Comparison of ENCODE assay signal across 10 cellular contexts in genomic region chr22:17366830-17367229, GRCh38. TPM values are rescaled to one million over a fixed set of nuclear protein-coding genes. Genes with fewer than 3 reads are reported as not detected.
DNase-seq lines count a peak whose midpoint lies in the region; ATAC-seq and TF ChIP-seq lines count a peak whose summit lies in the region.
"Had no signal": no experiment of that assay in that cellular context is flagged by ENCODE, and none has a peak within 500 bp of the region (broad histone marks: within the 10 kb centered on the region; RNA-seq: fewer than 3 reads in every experiment).

No MANE protein-coding gene starts in this region.

- no peaks in the 10 kb centered on the region for H3K27me3 ChIP-seq in psoas muscle (ENCODE audit: insufficient read depth in 3 of 3, low read length in 2 of 3)
- peaks cover 13 to 88% (median 20%) of the 10 kb centered on the region in 4 donors for H3K27me3 ChIP-seq in esophagus squamous epithelium

- H3K27ac ChIP-seq in OCI-LY7 (ENCODE audit: low read depth, low read length, poor library complexity, severe bottlenecking) = no peak overlapping the region
- H3K27ac ChIP-seq in psoas muscle = peak overlapping the region; percentile 99
- H3K27ac ChIP-seq in esophagus squamous epithelium = no peak overlapping the region
- H3K27ac ChIP-seq: KMS-11 had no signal

- H3K79me2 ChIP-seq in OCI-LY7 (ENCODE audit: insufficient read depth, low read depth, low read length) = no peaks in the 10 kb centered on the region

- intact Hi-C loops in OCI-LY7 (cut with micrococcal nuclease; ENCODE audit: unreplicated experiment) (loop anchor here (5.0 kb wide), 2 partner anchors 130 to 195 kb away; no protein-coding TSS in a partner anchor), psoas muscle (cut with DNase I) (loop anchor here (5.0 kb wide), 2 partner anchors 125 to 135 kb away; no protein-coding TSS in a partner anchor), esophagus squamous epithelium (cut with DNase I) (no loop called here)

- peak overlapping the region; percentile 32 for H3K4me3 Mint-ChIP-seq in endothelial cell (ENCODE audit: unreplicated experiment)

- H3K36me3 Mint-ChIP-seq in endothelial cell (ENCODE audit: low read depth, unreplicated experiment) = peaks cover 18% of the 10 kb centered on the region

- H3K9me2 ChIP-seq in OCI-LY7 (ENCODE audit: insufficient read depth, low read length) = no peaks in the 10 kb centered on the region

- CTCF ChIA-PET in OCI-LY7 (lab: Charles Lee; ENCODE audit: unreplicated experiment) = no interaction called here

- H3K4me2 ChIP-seq in OCI-LY7 (ENCODE audit: low read length) = peak overlapping the region; percentile 34; the same call in 1 of the 2 replicates
- H3K4me2 ChIP-seq: KMS-11 had no signal

- H3K36me3 ChIP-seq in OCI-LY7 (ENCODE audit: insufficient read depth, low read length) = no peaks in the 10 kb centered on the region
- H3K36me3 ChIP-seq in psoas muscle (ENCODE audit: insufficient read depth in 1 of 2, low read depth in 1 of 2) = no peaks in the 10 kb centered on the region
- H3K36me3 ChIP-seq in esophagus squamous epithelium = no peaks in the 10 kb centered on the region

- H3K4me1 ChIP-seq in OCI-LY7 (ENCODE audit: insufficient read depth, low read length, poor library complexity, severe bottlenecking) = peaks cover 14% of the 10 kb centered on the region
- H3K4me1 ChIP-seq in psoas muscle = peaks cover 19% of the 10 kb centered on the region
- H3K4me1 ChIP-seq in esophagus squamous epithelium = peaks cover 10 to 28% (median 15%) of the 10 kb centered on the region in 3 donors

- peaks cover 32% of the 10 kb centered on the region for H3K4me1 Mint-ChIP-seq in endothelial cell (ENCODE audit: unreplicated experiment)

- H3K27ac Mint-ChIP-seq in endothelial cell (ENCODE audit: unreplicated experiment) = peak overlapping the region; percentile 58

- WGBS in psoas muscle, 3 donors = 19 to 45% (median 23%) methylated on average over 11 of the region's 11 CpGs
- WGBS in esophagus squamous epithelium, 2 donors = 12 to 13% methylated on average over 11 of the region's 11 CpGs

- no peaks in the 10 kb centered on the region for H3K9me3 ChIP-seq in OCI-LY7 (ENCODE audit: low read length)
- no peaks in the 10 kb centered on the region for H3K9me3 ChIP-seq in psoas muscle
- no peaks in the 10 kb centered on the region for H3K9me3 ChIP-seq in esophagus squamous epithelium

- DNase-seq in OCI-LY7 (ENCODE audit: low spot score) (peak; percentile 67), endothelial cell (ENCODE audit: low spot score) (peak; percentile 70), psoas muscle (peak; percentile 51 to 75), esophagus squamous epithelium (lab: John Stamatoyannopoulos, UW) (no peak), NCI-H446 treated with DMSO at 0.1 percent for 48 hours (lab: John Stamatoyannopoulos, UW) (no peak), SHP77 treated with DMSO at 0.1 percent for 48 hours (lab: John Stamatoyannopoulos, UW) (no peak)

- H3K4me3 ChIP-seq in OCI-LY7 (ENCODE audit: low read depth, low read length, poor library complexity, severe bottlenecking) = no peak overlapping the region
- peak overlapping the region; percentile 92 for H3K4me3 ChIP-seq in psoas muscle
- no peak overlapping the region for H3K4me3 ChIP-seq in esophagus squamous epithelium

- peak overlapping the region; percentile 78 for H2AFZ ChIP-seq in OCI-LY7 (ENCODE audit: low read length)

- BruUV-seq in OCI-LY7 (replicated peaks; lab: Mats Ljungman, UMichigan) = no TSS peak

- no peaks in the 10 kb centered on the region for H3K9me3 Mint-ChIP-seq in endothelial cell (ENCODE audit: unreplicated experiment)

- H4K20me1 ChIP-seq in OCI-LY7 (ENCODE audit: insufficient read depth, low read length) = no peaks in the 10 kb centered on the region

- ATAC-seq in psoas muscle = peak; percentile 19 to 48 (median 40)
- ATAC-seq in HG02798 (IDR thresholded peaks at IDR 0.05; ENCODE audit: poor library complexity, unreplicated experiment) = no peak

- TF ChIP-seq POLR2A in esophagus squamous epithelium (IDR thresholded peaks at IDR 0.05) = no peak

- POLR2A ChIA-PET in OCI-LY7 (lab: Charles Lee) = interaction anchor here (0.6 kb wide), 1 partner anchor 125 kb away, joined by 3 read pairs; no protein-coding TSS in a partner anchor

- TF ChIP-seq CTCF in GM12872 (IDR thresholded peaks at IDR 0.05; ENCODE audit: insufficient read depth, low read depth, low read length) (peak; percentile 47), OCI-LY7 (conservative IDR thresholded peaks at IDR 0.05; ENCODE audit: low read length) (peak; percentile 76), endothelial cell (IDR thresholded peaks at IDR 0.05; ENCODE audit: unreplicated experiment) (no peak), psoas muscle (IDR thresholded peaks at IDR 0.05) (peak; percentile 51), esophagus squamous epithelium (IDR thresholded peaks at IDR 0.05) (peak in 1 of 6 experiments; percentile 12)

- H3K27me3 Mint-ChIP-seq in endothelial cell (ENCODE audit: unreplicated experiment) = peaks cover 17% of the 10 kb centered on the region

RNA-seq across cellular contexts. Expression of gene CECR2, which starts 2.4 kb away (rescaled TPM):
- total RNA-seq in OCI-LY7 (2014; rRNA removed; shearing (Covaris generic)) = 0.09 TPM in 1 of 2 replicates, not detected in the other
- 0.53 and 0.63 TPM in 2 replicates for total RNA-seq in OCI-LY7 (2022)
- total RNA-seq in endothelial cell (ENCODE audit: unreplicated experiment) = 65.3 TPM
- 10 to 100 TPM; 19.6 to 24.1 (median 20.5) TPM for total RNA-seq in psoas muscle
- polyA plus RNA-seq in psoas muscle = 1 to 10 TPM; 1.7 to 8.1 (median 3.1) TPM
- under 1 TPM; 0.13 to 0.57 (median 0.26) TPM for total RNA-seq in esophagus squamous epithelium
- total RNA-seq: endothelial cell of umbilical vein had no signal

Comparison
In these comparisons a context has a peak if more than half of its experiments do, and no peak if none do; other contexts are left out.
1. DNase-seq: peak in OCI-LY7 (single experiment), endothelial cell (single experiment) and psoas muscle (2 of 2); none in esophagus squamous epithelium (single experiment), NCI-H446 treated with DMSO at 0.1 percent for 48 hours (single experiment) and SHP77 treated with DMSO at 0.1 percent for 48 hours (single experiment).
2. RNA of gene CECR2, which starts 2.4 kb away (total RNA-seq): 65.3 TPM in endothelial cell (single experiment) and 19.6 to 24.1 TPM in psoas muscle; 0.09 to 0.63 TPM in OCI-LY7 and 0.13 to 0.57 TPM in esophagus squamous epithelium; every median in the first group is over 10 times any median in the second.